Comparison of ENCODE assay signal across 28 cellular contexts in genomic region chr5:104084896-104085295, GRCh38.
A peak's percentile ranks its signal among the peaks of the same experiment; 100 is the strongest.
DNase-seq lines count a peak whose midpoint lies in the region; ATAC-seq lines count a peak whose summit lies in the region.
"Had no signal": no experiment of that assay in that cellular context is flagged by ENCODE, and none has a peak within 500 bp of the region (broad histone marks: within the 10 kb centered on the region; RNA-seq: fewer than 3 reads in every experiment).

No MANE protein-coding gene starts in this region.

- POLR2A ChIA-PET in CD4-positive, alpha-beta memory T cell (lab: Charles Lee; ENCODE audit: partially characterized antibody): no interaction called here

- CTCF ChIA-PET in CD4-positive, alpha-beta memory T cell (lab: Charles Lee; ENCODE audit: partially characterized antibody): no interaction called here

- DNase-seq in NCI-H1417 (lab: John Stamatoyannopoulos, UW) (peak; percentile 6 to 71 (median 52)), NCI-H1417 treated with DMSO at 0.1 percent for 48 hours (lab: John Stamatoyannopoulos, UW) (no peak), NCI-H1436 (lab: John Stamatoyannopoulos, UW) (peak; percentile 75), NCI-H510A (lab: John Stamatoyannopoulos, UW) (peak; percentile 9), epidermal melanocyte (ENCODE audit: insufficient read length, low spot score) (no peak)
- no peak for DNase-seq in CD4-positive, alpha-beta memory T cell
- DNase-seq: activated CD4-positive, alpha-beta T cell treated with anti-CD3 and anti-CD28 coated beads, Interleukin-2, amount 50 U/mL, for 48 hours; activated CD8-positive, alpha-beta memory T cell treated with anti-CD3 and anti-CD28 coated beads, Interleukin-2, amount 50 U/mL, for 4 hours; activated naive CD4-positive, alpha-beta T cell treated with anti-CD3 and anti-CD28 coated beads for 36 hours; amniotic stem cell; brain microvascular endothelial cell; HFFc6; islet precursor cell; Kasumi-1; left ventricle myocardium inferior; NCI-H446 treated with DMSO at 0.1 percent for 48 hours; psoas muscle; stimulated activated naive CD4-positive, alpha-beta T cell; T-helper 1 cell had no signal

- H3K4me1 ChIP-seq in endocrine pancreas (ENCODE audit: control insufficient read depth, insufficient read depth, low read length): peaks cover 7% of the 10 kb centered on the region
- no peaks in the 10 kb centered on the region for H3K4me1 ChIP-seq in CD4-positive, alpha-beta memory T cell (ENCODE audit: insufficient read depth, low read length)
- H3K4me1 ChIP-seq: left ventricle myocardium inferior, psoas muscle had no signal

- intact Hi-C loops in CD4-positive, alpha-beta memory T cell (cut with micrococcal nuclease): no loop called here

- H3K36me3 ChIP-seq in endocrine pancreas (ENCODE audit: control insufficient read depth, insufficient read depth, low read length): no peaks in the 10 kb centered on the region
- H3K36me3 ChIP-seq in CD4-positive, alpha-beta memory T cell (ENCODE audit: insufficient read depth, low read length): no peaks in the 10 kb centered on the region
- H3K36me3 ChIP-seq: brain microvascular endothelial cell, left ventricle myocardium inferior, neutrophil had no signal

- no peak overlapping the region for H3K27ac ChIP-seq in CD4-positive, alpha-beta memory T cell (ENCODE audit: low read depth, low read length)
- H3K27ac ChIP-seq: 22Rv1, brain microvascular endothelial cell, C4-2B, HL-60, left ventricle myocardium inferior, neutrophil, psoas muscle had no signal

- no peak overlapping the region for H3K27ac Mint-ChIP-seq in CD4-positive, alpha-beta memory T cell
- H3K27ac Mint-ChIP-seq: activated naive CD4-positive, alpha-beta T cell treated with anti-CD3 and anti-CD28 coated beads for 36 hours; activated T-helper 1 cell treated with anti-CD3 and anti-CD28 coated beads, Interleukin-12 subunit alpha, Interleukin-12 subunit beta, Interleukin-2, Interleukin-4 antibody, amounts not matched to agents 30 ng/mL and 10 ng/mL and 1 ng/mL, durations not matched to agents 14 hours and 24 hours and 36 hours; GM23338; HFFc6 had no signal

- H3K4me3 Mint-ChIP-seq in CD4-positive, alpha-beta memory T cell: no peak overlapping the region
- H3K4me3 Mint-ChIP-seq: activated naive CD4-positive, alpha-beta T cell treated with anti-CD3 and anti-CD28 coated beads for 36 hours; activated T-helper 1 cell treated with anti-CD3 and anti-CD28 coated beads, Interleukin-12 subunit alpha, Interleukin-12 subunit beta, Interleukin-2, Interleukin-4 antibody, amounts not matched to agents 30 ng/mL and 10 ng/mL and 1 ng/mL, durations not matched to agents 14 hours and 24 hours and 36 hours; GM23338; HFFc6 had no signal

- no peaks in the 10 kb centered on the region for H3K4me1 Mint-ChIP-seq in CD4-positive, alpha-beta memory T cell

- no peak for ATAC-seq in esophagus mucosa
- ATAC-seq: GM23338, HepG2, psoas muscle had no signal

- H3K9me3 ChIP-seq in endocrine pancreas (ENCODE audit: control insufficient read depth, low read length): no peaks in the 10 kb centered on the region
- no peaks in the 10 kb centered on the region for H3K9me3 ChIP-seq in CD4-positive, alpha-beta memory T cell (ENCODE audit: control insufficient read depth in 1 of 2, low read length in 2 of 2)
- H3K9me3 ChIP-seq: left ventricle myocardium inferior, neutrophil, psoas muscle had no signal

- peak overlapping the region; percentile 22 for H3K4me3 ChIP-seq in endocrine pancreas (ENCODE audit: control insufficient read depth, insufficient read depth, low read length)
- no peak overlapping the region for H3K4me3 ChIP-seq in CD4-positive, alpha-beta memory T cell (ENCODE audit: low read length in 2 of 2)
- H3K4me3 ChIP-seq: GM23338, left ventricle myocardium inferior, psoas muscle had no signal

- H3K27me3 ChIP-seq in endocrine pancreas (ENCODE audit: control insufficient read depth, insufficient read depth, low read length): no peaks in the 10 kb centered on the region
- H3K27me3 ChIP-seq in CD4-positive, alpha-beta memory T cell (ENCODE audit: insufficient read depth, low read length): no peaks in the 10 kb centered on the region
- H3K27me3 ChIP-seq: brain microvascular endothelial cell, neutrophil had no signal

- H3K27me3 Mint-ChIP-seq in CD4-positive, alpha-beta memory T cell: no peaks in the 10 kb centered on the region

- H3K9ac ChIP-seq in endocrine pancreas (ENCODE audit: control insufficient read depth, insufficient read depth, low read length): no peak overlapping the region

- H3K36me3 Mint-ChIP-seq in CD4-positive, alpha-beta memory T cell: no peaks in the 10 kb centered on the region

- H3K9me3 Mint-ChIP-seq in CD4-positive, alpha-beta memory T cell: peaks cover 0 to 11% (median 7%) of the 10 kb centered on the region in 8 donors

Comparison
In these comparisons a context has a peak if more than half of its experiments do, and no peak if none do; other contexts are left out.
1. DNase-seq: peak in NCI-H1417 (3 of 3), NCI-H1436 (single experiment) and NCI-H510A (single experiment); none in NCI-H1417 treated with DMSO at 0.1 percent for 48 hours (single experiment), epidermal melanocyte (single experiment) and CD4-positive, alpha-beta memory T cell (0 of 5).